ENCODE assay signal across 13 cellular contexts in the genomic region with DNA sequence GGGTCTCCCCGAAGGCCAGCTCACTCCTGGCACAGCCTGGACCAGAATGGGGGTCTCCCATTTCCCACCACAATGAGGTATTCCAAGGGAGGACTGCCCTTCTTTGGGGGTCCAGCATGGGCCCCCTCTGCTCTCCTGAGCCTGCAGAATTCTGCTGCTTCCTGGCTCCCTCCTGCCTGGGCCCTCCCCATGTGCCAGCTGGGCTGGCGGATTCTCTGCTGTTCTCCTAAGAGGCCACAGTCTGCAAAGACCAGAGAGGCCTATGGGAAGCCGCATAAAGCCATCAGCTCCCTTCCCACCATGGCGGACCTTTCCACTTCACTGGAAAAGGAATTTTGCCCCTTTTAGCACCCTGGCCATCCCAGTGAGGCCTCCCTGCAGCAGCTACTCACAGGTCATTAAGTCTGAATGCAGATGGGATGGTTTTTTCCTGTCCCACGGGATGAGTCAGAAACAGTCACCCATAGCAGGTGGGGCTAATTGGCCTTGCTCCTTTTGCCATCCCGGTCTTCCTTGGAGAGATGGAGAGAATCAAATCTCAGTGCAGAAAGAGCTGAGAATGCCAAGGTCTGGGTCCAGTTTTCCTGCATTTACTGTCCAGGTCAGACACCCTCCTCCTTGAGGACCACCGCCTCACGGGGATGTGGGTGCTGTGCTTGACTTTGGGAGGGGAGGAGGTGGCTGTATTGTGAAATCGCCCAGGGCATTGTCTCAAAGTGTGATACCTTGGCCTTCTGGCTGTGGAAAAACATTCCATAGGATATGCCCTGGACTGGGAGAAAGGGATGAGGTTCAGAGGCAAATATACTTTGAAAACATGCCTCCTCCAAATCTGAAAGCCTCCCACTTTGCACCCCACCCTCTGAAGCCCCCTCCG. TPM values are rescaled to one million over a fixed set of nuclear protein-coding genes. Genes with fewer than 3 reads are reported as not detected.
A peak's percentile ranks its signal among the peaks of the same experiment; 100 is the strongest.
DNase-seq lines count a peak whose midpoint lies in the region; ATAC-seq, FAIRE-seq and TF ChIP-seq lines count a peak whose summit lies in the region.
"Had no signal": no experiment of that assay in that cellular context is flagged by ENCODE, and none has a peak within 500 bp of the region (broad histone marks: within the 10 kb centered on the region; RNA-seq: fewer than 3 reads in every experiment).

No MANE protein-coding gene starts in this region.

- no peaks in the 10 kb centered on the region for H3K27me3 ChIP-seq in BLaER1 treated with 17β-estradiol and CSF1 and Interleukin-3, amounts not matched to agents 10 nM and 100 nM
- H3K27me3 ChIP-seq in kidney epithelial cell (ENCODE audit: control insufficient read depth, insufficient read depth, low read length), result no peaks in the 10 kb centered on the region

- no peak overlapping the region for H3K27ac ChIP-seq in BLaER1 treated with 17β-estradiol and CSF1 and Interleukin-3, amounts not matched to agents 10 nM and 100 nM
- H3K27ac ChIP-seq in angular gyrus (ENCODE audit: low read depth, low read length), result peak overlapping the region; percentile 76

- peak overlapping the region in 4 of 11 experiments; percentile 7 to 53 (median 31); a peak in 2 of 22 replicates for H3K9ac ChIP-seq in BLaER1 treated with 17β-estradiol and CSF1 and Interleukin-3, amounts not matched to agents 10 nM and 100 nM

- H4K20me1 ChIP-seq in BLaER1 treated with 17β-estradiol and CSF1 and Interleukin-3, amounts not matched to agents 10 nM and 100 nM, result no peaks in the 10 kb centered on the region

- no peaks in the 10 kb centered on the region for H3K4me1 Mint-ChIP-seq in activated naive CD4-positive, alpha-beta T cell treated with anti-CD3 and anti-CD28 coated beads, Interleukin-2, amount 10 ng/mL, durations not matched to agents 7 days and 5 days

- H3K4me3 Mint-ChIP-seq in activated naive CD4-positive, alpha-beta T cell treated with anti-CD3 and anti-CD28 coated beads, Interleukin-2, amount 10 ng/mL, durations not matched to agents 7 days and 5 days, result no peak overlapping the region

- peaks cover 54 to 80% (median 72%) of the 10 kb centered on the region in 10 experiments for H3K4me1 ChIP-seq in BLaER1 treated with 17β-estradiol and CSF1 and Interleukin-3, amounts not matched to agents 10 nM and 100 nM

- CTCF ChIA-PET in activated naive CD4-positive, alpha-beta T cell treated with anti-CD3 and anti-CD28 coated beads, Interleukin-2, amount 10 ng/mL, durations not matched to agents 7 days and 5 days (lab: Charles Lee), result interaction anchor here (1.0 kb wide), 1 partner anchor 39 kb away, joined by 3 read pairs; no protein-coding TSS in a partner anchor

- H3K36me3 Mint-ChIP-seq in activated naive CD4-positive, alpha-beta T cell treated with anti-CD3 and anti-CD28 coated beads, Interleukin-2, amount 10 ng/mL, durations not matched to agents 7 days and 5 days, result no peaks in the 10 kb centered on the region

- H3K36me3 ChIP-seq in BLaER1 treated with 17β-estradiol and CSF1 and Interleukin-3, amounts not matched to agents 10 nM and 100 nM, result no peaks in the 10 kb centered on the region
- no peaks in the 10 kb centered on the region for H3K36me3 ChIP-seq in kidney epithelial cell (ENCODE audit: control insufficient read depth, insufficient read depth, low read length)

- H3K9me3 ChIP-seq in BLaER1 treated with 17β-estradiol and CSF1 and Interleukin-3, amounts not matched to agents 10 nM and 100 nM (replicated peaks in 1 of 11), result no peaks in the 10 kb centered on the region; a peak in 1 of 22 replicates
- H3K9me3 ChIP-seq: Caco-2 had no signal

- no peak overlapping the region for H3K27ac Mint-ChIP-seq in activated naive CD4-positive, alpha-beta T cell treated with anti-CD3 and anti-CD28 coated beads, Interleukin-2, amount 10 ng/mL, durations not matched to agents 7 days and 5 days

- ATAC-seq in HG03378 (IDR thresholded peaks at IDR 0.05; ENCODE audit: unreplicated experiment), result no peak

- H3K9me3 Mint-ChIP-seq in activated naive CD4-positive, alpha-beta T cell treated with anti-CD3 and anti-CD28 coated beads, Interleukin-2, amount 10 ng/mL, durations not matched to agents 7 days and 5 days, result no peaks in the 10 kb centered on the region

- DNase-seq in HTR-8/SVneo (ENCODE audit: insufficient read length, low spot score) (no peak), kidney epithelial cell (ENCODE audit: low read depth) (peak; percentile 96), NCI-H187 treated with DMSO at 0.1 percent for 48 hours (lab: John Stamatoyannopoulos, UW) (no peak)
- DNase-seq in activated naive CD4-positive, alpha-beta T cell treated with anti-CD3 and anti-CD28 coated beads, Interleukin-2, amount 10 ng/mL, durations not matched to agents 7 days and 5 days, result no peak
- no peak for DNase-seq in activated CD4-positive, alpha-beta T cell treated with anti-CD3 and anti-CD28 coated beads for 1 hour
- DNase-seq: Caco-2, foreskin melanocyte, T-helper 1 cell had no signal

- peak; percentile 65 for FAIRE-seq in HTR-8/SVneo (lab: Jason Lieb, UNC)

- H3K27me3 Mint-ChIP-seq in activated naive CD4-positive, alpha-beta T cell treated with anti-CD3 and anti-CD28 coated beads, Interleukin-2, amount 10 ng/mL, durations not matched to agents 7 days and 5 days, result peaks cover 24% of the 10 kb centered on the region

- TF ChIP-seq CTCF in kidney epithelial cell (IDR thresholded peaks at IDR 0.05; ENCODE audit: insufficient read depth, low read length, poor library complexity, severe bottlenecking), result no peak

- H3K4me3 ChIP-seq in BLaER1 treated with 17β-estradiol and CSF1 and Interleukin-3, amounts not matched to agents 10 nM and 100 nM, result no peak overlapping the region
- H3K4me3 ChIP-seq in kidney epithelial cell (ENCODE audit: low read depth, low read length), result no peak overlapping the region

- H3K4me2 ChIP-seq in BLaER1 treated with 17β-estradiol and CSF1 and Interleukin-3, amounts not matched to agents 10 nM and 100 nM, result peak overlapping the region; percentile 70 to 95 (median 84)

RNA-seq across cellular contexts. Expression of a gene that starts 23.2 kb away (rescaled TPM):
- not detected in 2 replicates for total RNA-seq in kidney epithelial cell
- total RNA-seq: mononuclear cell, NCI-H460 had no signal

RNA-seq across cellular contexts. Expression of a gene that starts 24.9 kb away (rescaled TPM):
- 5.6 and 7.0 TPM in 2 replicates for total RNA-seq in kidney epithelial cell
- total RNA-seq: mononuclear cell had no signal

RNA-seq across cellular contexts. Expression of a gene that starts 34.1 kb away (rescaled TPM):
- 1.5 and 2.1 TPM in 2 replicates for total RNA-seq in kidney epithelial cell
- total RNA-seq: NCI-H460 had no signal
